9 cellular contexts compared by ENCODE assay signal in genomic region chr6:158060447-158061360, GRCh38.
DNase-seq lines count a peak whose midpoint lies in the region; ATAC-seq and TF ChIP-seq lines count a peak whose summit lies in the region.
"Had no signal": no experiment of that assay in that cellular context is flagged by ENCODE, and none has a peak within 500 bp of the region (broad histone marks: within the 10 kb centered on the region; RNA-seq: fewer than 3 reads in every experiment).

No MANE protein-coding gene starts in this region.

- peak overlapping the region in 1 of 2 donors; percentile 44 for H3K4me3 ChIP-seq in stomach smooth muscle (ENCODE audit: low read length in 2 of 2)

- H3K4me3 Mint-ChIP-seq in brain, result peak overlapping the region in 2 of 5 experiments; percentile 46 to 62
- no peak overlapping the region for H3K4me3 Mint-ChIP-seq in activated T-cell treated with anti-CD3 and anti-CD28 coated beads, Interleukin-2, amount 50 U/mL, for 72 hours
- H3K4me3 Mint-ChIP-seq: naive B cell had no signal

- H3K9me3 ChIP-seq in stomach smooth muscle (ENCODE audit: control insufficient read depth in 2 of 2, low read length in 2 of 2), result peaks cover 0 to 3% of the 10 kb centered on the region in 2 donors

- H3K4me1 Mint-ChIP-seq in brain, result peaks cover 7% of the 10 kb centered on the region
- H3K4me1 Mint-ChIP-seq in activated T-cell treated with anti-CD3 and anti-CD28 coated beads, Interleukin-2, amount 50 U/mL, for 72 hours (ENCODE audit: low read depth), result peaks cover 32% of the 10 kb centered on the region

- H3K27ac Mint-ChIP-seq in brain, result peak overlapping the region in 4 of 5 experiments; percentile 58 to 99 (median 90)
- no peak overlapping the region for H3K27ac Mint-ChIP-seq in activated T-cell treated with anti-CD3 and anti-CD28 coated beads, Interleukin-2, amount 50 U/mL, for 72 hours
- H3K27ac Mint-ChIP-seq: naive B cell had no signal

- DNase-seq in COR-L47 (lab: John Stamatoyannopoulos, UW) (peak; percentile 36), NCI-H1092 (lab: John Stamatoyannopoulos, UW) (peak; percentile 38), islet precursor cell (peak; percentile 84)
- no peak for DNase-seq in activated T-cell treated with anti-CD3 and anti-CD28 coated beads, Interleukin-2, amount 50 U/mL, for 72 hours
- DNase-seq in stimulated activated CD4-positive, alpha-beta T cell treated with anti-CD3 and anti-CD28 coated beads, Interleukin-15, amount 100 ng/mL, for 24 hours, result no peak
- DNase-seq: naive B cell had no signal

- H3K36me3 ChIP-seq in stomach smooth muscle (ENCODE audit: control insufficient read depth in 2 of 2, insufficient read depth in 2 of 2, low read length in 2 of 2), result peaks cover 0 to 32% of the 10 kb centered on the region in 2 donors

- no peak for ATAC-seq in activated T-cell treated with anti-CD3 and anti-CD28 coated beads, Interleukin-2, amount 50 U/mL, for 72 hours (replicated peaks in 1 of 2)
- ATAC-seq in HG02973 (IDR thresholded peaks at IDR 0.05; ENCODE audit: unreplicated experiment), result no peak

- no peak for TF ChIP-seq CTCF in brain (conservative IDR thresholded peaks at IDR 0.05)

- peak overlapping the region; percentile 70 for H3K27ac ChIP-seq in stomach smooth muscle (ENCODE audit: low read length)

- peaks cover 3% of the 10 kb centered on the region for H3K27me3 Mint-ChIP-seq in brain
- H3K27me3 Mint-ChIP-seq in activated T-cell treated with anti-CD3 and anti-CD28 coated beads, Interleukin-2, amount 50 U/mL, for 72 hours (ENCODE audit: low read depth), result no peaks in the 10 kb centered on the region
- H3K27me3 Mint-ChIP-seq: naive B cell had no signal

- H3K9me3 Mint-ChIP-seq in brain, result peaks cover 0 to 17% (median 16%) of the 10 kb centered on the region in 5 experiments
- H3K9me3 Mint-ChIP-seq in activated T-cell treated with anti-CD3 and anti-CD28 coated beads, Interleukin-2, amount 50 U/mL, for 72 hours, result no peaks in the 10 kb centered on the region

- no peaks in the 10 kb centered on the region for H3K27me3 ChIP-seq in stomach smooth muscle (ENCODE audit: control insufficient read depth in 1 of 2, insufficient read depth in 2 of 2, low read length in 2 of 2)

- peaks cover 12% of the 10 kb centered on the region for H3K36me3 Mint-ChIP-seq in brain
- H3K36me3 Mint-ChIP-seq in activated T-cell treated with anti-CD3 and anti-CD28 coated beads, Interleukin-2, amount 50 U/mL, for 72 hours (ENCODE audit: insufficient read depth in 2 of 2), result peaks cover 0 to 1% of the 10 kb centered on the region in 2 donors

- peaks cover 21% of the 10 kb centered on the region for H3K4me1 ChIP-seq in stomach smooth muscle (ENCODE audit: control insufficient read depth, insufficient read depth, low read length)

- no peak overlapping the region for H3K9ac ChIP-seq in stomach smooth muscle (ENCODE audit: low read length in 2 of 2)

Comparison
In these comparisons a context has a peak if more than half of its experiments do, and no peak if none do; other contexts are left out.
1. DNase-seq: peak in COR-L47 (single experiment), NCI-H1092 (single experiment) and islet precursor cell (single experiment); none in activated T-cell treated with anti-CD3 and anti-CD28 coated beads, Interleukin-2, amount 50 U/mL, for 72 hours (0 of 2) and stimulated activated CD4-positive, alpha-beta T cell treated with anti-CD3 and anti-CD28 coated beads, Interleukin-15, amount 100 ng/mL, for 24 hours (single experiment).